Comparison of ENCODE assay signal across 26 cellular contexts in genomic region chr3:23626442-23626841, GRCh38.
DNase-seq lines count a peak whose midpoint lies in the region; ATAC-seq, FAIRE-seq and TF ChIP-seq lines count a peak whose summit lies in the region.
"Had no signal": no experiment of that assay in that cellular context is flagged by ENCODE, and none has a peak within 500 bp of the region (broad histone marks: within the 10 kb centered on the region; RNA-seq: fewer than 3 reads in every experiment).

No MANE protein-coding gene starts in this region.

- H3K4me3 ChIP-seq in astrocyte (ENCODE audit: insufficient read depth, low read depth, low read length): no peak overlapping the region
- H3K4me3 ChIP-seq in endodermal cell (ENCODE audit: low read length): no peak overlapping the region
- no peak overlapping the region for H3K4me3 ChIP-seq in left lung
- H3K4me3 ChIP-seq in upper lobe of right lung: no peak overlapping the region
- H3K4me3 ChIP-seq: BLaER1 had no signal

- H3K27me3 ChIP-seq in astrocyte (ENCODE audit: insufficient read depth, low read length) (no peaks in the 10 kb centered on the region), endodermal cell (ENCODE audit: control insufficient read depth, insufficient read depth, low read length, poor library complexity, severe bottlenecking) (no peaks in the 10 kb centered on the region), left lung (no peaks in the 10 kb centered on the region), upper lobe of right lung (no peaks in the 10 kb centered on the region)
- H3K27me3 ChIP-seq: BLaER1 had no signal

- H3K4me3 Mint-ChIP-seq in astrocyte (ENCODE audit: unreplicated experiment): no peak overlapping the region
- no peak overlapping the region for H3K4me3 Mint-ChIP-seq in endodermal cell
- no peak overlapping the region for H3K4me3 Mint-ChIP-seq in activated CD4-positive, alpha-beta T cell treated with anti-CD3 and anti-CD28 coated beads, Interleukin-2, amount 10 ng/mL, durations not matched to agents 7 days and 5 days
- H3K4me3 Mint-ChIP-seq: CD14-positive monocyte; CD4-positive, alpha-beta memory T cell; CD4-positive, CD25-positive, alpha-beta regulatory T cell; CD8-positive, alpha-beta memory T cell had no signal

- no peak for TF ChIP-seq CTCF in astrocyte (IDR thresholded peaks at IDR 0.05; ENCODE audit: insufficient read depth, low read depth, low read length)
- TF ChIP-seq CTCF in endodermal cell (conservative IDR thresholded peaks at IDR 0.05): no peak
- TF ChIP-seq CTCF in left lung (IDR thresholded peaks at IDR 0.05): no peak
- no peak for TF ChIP-seq CTCF in upper lobe of right lung (IDR thresholded peaks at IDR 0.05)

- H3K9me3 Mint-ChIP-seq in astrocyte (ENCODE audit: unreplicated experiment) (peaks cover 20% of the 10 kb centered on the region), endodermal cell (peaks cover 26% of the 10 kb centered on the region)
- H3K9me3 Mint-ChIP-seq in activated CD4-positive, alpha-beta T cell treated with anti-CD3 and anti-CD28 coated beads, Interleukin-2, amount 10 ng/mL, durations not matched to agents 7 days and 5 days: peaks cover 9% of the 10 kb centered on the region

- no peak for FAIRE-seq in astrocyte (lab: Jason Lieb, UNC)
- FAIRE-seq: A204.1, D721Med, G401.6, GM12891, GM19239 had no signal

- peaks cover 6% of the 10 kb centered on the region for H3K36me3 Mint-ChIP-seq in astrocyte (ENCODE audit: low read depth, unreplicated experiment)
- no peaks in the 10 kb centered on the region for H3K36me3 Mint-ChIP-seq in endodermal cell (ENCODE audit: low read depth)
- H3K36me3 Mint-ChIP-seq in activated CD4-positive, alpha-beta T cell treated with anti-CD3 and anti-CD28 coated beads, Interleukin-2, amount 10 ng/mL, durations not matched to agents 7 days and 5 days (ENCODE audit: low read depth): no peaks in the 10 kb centered on the region
- H3K36me3 Mint-ChIP-seq: CD14-positive monocyte; CD4-positive, alpha-beta memory T cell; CD4-positive, CD25-positive, alpha-beta regulatory T cell; CD8-positive, alpha-beta memory T cell had no signal

- H3K4me1 Mint-ChIP-seq in astrocyte (ENCODE audit: low read depth, unreplicated experiment): peaks cover 9% of the 10 kb centered on the region
- H3K4me1 Mint-ChIP-seq in endodermal cell: peaks cover 3% of the 10 kb centered on the region
- H3K4me1 Mint-ChIP-seq in activated CD4-positive, alpha-beta T cell treated with anti-CD3 and anti-CD28 coated beads, Interleukin-2, amount 10 ng/mL, durations not matched to agents 7 days and 5 days: no peaks in the 10 kb centered on the region
- H3K4me1 Mint-ChIP-seq: CD14-positive monocyte; CD4-positive, alpha-beta memory T cell; CD4-positive, CD25-positive, alpha-beta regulatory T cell; CD8-positive, alpha-beta memory T cell had no signal

- H3K27me3 Mint-ChIP-seq in astrocyte (ENCODE audit: low read depth, unreplicated experiment): no peaks in the 10 kb centered on the region
- peaks cover 4% of the 10 kb centered on the region for H3K27me3 Mint-ChIP-seq in endodermal cell (ENCODE audit: insufficient read depth)
- H3K27me3 Mint-ChIP-seq in activated CD4-positive, alpha-beta T cell treated with anti-CD3 and anti-CD28 coated beads, Interleukin-2, amount 10 ng/mL, durations not matched to agents 7 days and 5 days: no peaks in the 10 kb centered on the region
- H3K27me3 Mint-ChIP-seq: CD4-positive, CD25-positive, alpha-beta regulatory T cell had no signal

- POLR2A ChIA-PET in activated CD4-positive, alpha-beta T cell treated with anti-CD3 and anti-CD28 coated beads, Interleukin-2, amount 10 ng/mL, durations not matched to agents 7 days and 5 days (lab: Charles Lee): no interaction called here

- H4K20me1 ChIP-seq in astrocyte (ENCODE audit: insufficient read depth, low read length): no peaks in the 10 kb centered on the region
- H4K20me1 ChIP-seq: BLaER1 had no signal

- intact Hi-C loops in left lung (cut with DNase I) (no loop called here), upper lobe of right lung (cut with DNase I) (no loop called here), cardiac septum (cut with DNase I) (no loop called here)

- no peak overlapping the region for H2AFZ ChIP-seq in astrocyte (ENCODE audit: low read depth, low read length)

- H3K9ac ChIP-seq in astrocyte (ENCODE audit: low read length) (no peak overlapping the region), endodermal cell (ENCODE audit: extremely low read depth, low read length, poor library complexity, severe bottlenecking) (no peak overlapping the region)
- H3K9ac ChIP-seq: BLaER1 had no signal

- no peaks in the 10 kb centered on the region for H3K36me3 ChIP-seq in astrocyte (ENCODE audit: insufficient read depth, low read length)
- no peaks in the 10 kb centered on the region for H3K36me3 ChIP-seq in endodermal cell (ENCODE audit: control insufficient read depth, insufficient read depth, low read length)
- H3K36me3 ChIP-seq in left lung: no peaks in the 10 kb centered on the region
- H3K36me3 ChIP-seq in upper lobe of right lung: no peaks in the 10 kb centered on the region
- H3K36me3 ChIP-seq: BE2C, BLaER1 had no signal

- CTCF ChIA-PET in activated CD4-positive, alpha-beta T cell treated with anti-CD3 and anti-CD28 coated beads, Interleukin-2, amount 10 ng/mL, durations not matched to agents 7 days and 5 days (lab: Charles Lee): no interaction called here

- peak; percentile 37 for ATAC-seq in left lung
- peak; percentile 62 for ATAC-seq in upper lobe of right lung

- no peaks in the 10 kb centered on the region for H3K79me2 ChIP-seq in astrocyte (ENCODE audit: insufficient read depth, low read length)

- WGBS in endodermal cell (ENCODE audit: insufficient coverage in 1 of 2, insufficient read length in 1 of 2), 2 experiments: 89 to 100% methylated on average over 2 of the region's 2 CpGs

- H3K4me1 ChIP-seq in astrocyte (ENCODE audit: insufficient read depth, low read length): peaks cover 10% of the 10 kb centered on the region
- no peaks in the 10 kb centered on the region for H3K4me1 ChIP-seq in endodermal cell (ENCODE audit: control insufficient read depth, insufficient read depth, low read length)
- no peaks in the 10 kb centered on the region for H3K4me1 ChIP-seq in left lung
- H3K4me1 ChIP-seq in upper lobe of right lung: no peaks in the 10 kb centered on the region
- H3K4me1 ChIP-seq: BE2C, BLaER1 had no signal

- H3K4me2 ChIP-seq in astrocyte (ENCODE audit: low read length): no peak overlapping the region
- H3K4me2 ChIP-seq: BLaER1 had no signal

- H3K27ac Mint-ChIP-seq in astrocyte (ENCODE audit: unreplicated experiment): no peak overlapping the region
- H3K27ac Mint-ChIP-seq in endodermal cell: no peak overlapping the region
- no peak overlapping the region for H3K27ac Mint-ChIP-seq in activated CD4-positive, alpha-beta T cell treated with anti-CD3 and anti-CD28 coated beads, Interleukin-2, amount 10 ng/mL, durations not matched to agents 7 days and 5 days
- H3K27ac Mint-ChIP-seq: CD14-positive monocyte; CD4-positive, alpha-beta memory T cell; CD8-positive, alpha-beta memory T cell had no signal

- H3K9me3 ChIP-seq in astrocyte (ENCODE audit: insufficient read depth, low read depth, low read length): no peaks in the 10 kb centered on the region
- H3K9me3 ChIP-seq in endodermal cell (ENCODE audit: control insufficient read depth, low read length): peaks cover 4% of the 10 kb centered on the region
- H3K9me3 ChIP-seq in left lung: peaks cover 0 to 27% of the 10 kb centered on the region in 2 donors
- no peaks in the 10 kb centered on the region for H3K9me3 ChIP-seq in upper lobe of right lung
- H3K9me3 ChIP-seq: BE2C had no signal

- DNase-seq in astrocyte (ENCODE audit: low read depth) (peak; percentile 29), endodermal cell (peak; percentile 7), left lung (no peak), upper lobe of right lung (no peak), cardiac septum (ENCODE audit: low spot score) (no peak), NCI-H1694 (lab: John Stamatoyannopoulos, UW) (no peak)
- DNase-seq in activated CD8-positive, alpha-beta memory T cell treated with anti-CD3 and anti-CD28 coated beads, Interleukin-2, amount 50 U/mL, for 4 hours: no peak
- DNase-seq in activated CD4-positive, alpha-beta T cell treated with anti-CD3 and anti-CD28 coated beads, Interleukin-2, amount 10 ng/mL, durations not matched to agents 7 days and 5 days: no peak
- DNase-seq: 8988T; ACHN; BE2C; C1 segment of cervical spinal cord; Calu3; CD4-positive, alpha-beta memory T cell; CD4-positive, CD25-positive, alpha-beta regulatory T cell; CD8-positive, alpha-beta memory T cell; COR-L47; DMS79 treated with DMSO at 0.1 percent for 48 hours; GF-D8 had no signal

- H3K27ac ChIP-seq in astrocyte (ENCODE audit: low read depth, low read length) (no peak overlapping the region), endodermal cell (ENCODE audit: low read depth, low read length) (no peak overlapping the region), left lung (no peak overlapping the region), upper lobe of right lung (no peak overlapping the region)
- H3K27ac ChIP-seq: BLaER1 had no signal

Comparison
In these comparisons a context has a peak if more than half of its experiments do, and no peak if none do; other contexts are left out.
1. DNase-seq: peak in astrocyte (single experiment) and endodermal cell (single experiment); none in left lung (0 of 2), upper lobe of right lung (single experiment), cardiac septum (single experiment), activated CD8-positive, alpha-beta memory T cell treated with anti-CD3 and anti-CD28 coated beads, Interleukin-2, amount 50 U/mL, for 4 hours (single experiment), activated CD4-positive, alpha-beta T cell treated with anti-CD3 and anti-CD28 coated beads, Interleukin-2, amount 10 ng/mL, durations not matched to agents 7 days and 5 days (single experiment) and NCI-H1694 (single experiment).